In genomic region chr2:191280834-191281756, GRCh38 we compare ENCODE assay signal across 21 cellular contexts. TPM values are rescaled to one million over a fixed set of nuclear protein-coding genes. Genes with fewer than 3 reads are reported as not detected.
DNase-seq lines count a peak whose midpoint lies in the region; ATAC-seq and TF ChIP-seq lines count a peak whose summit lies in the region.
"Had no signal": no experiment of that assay in that cellular context is flagged by ENCODE, and none has a peak within 500 bp of the region (broad histone marks: within the 10 kb centered on the region; RNA-seq: fewer than 3 reads in every experiment).

No MANE protein-coding gene starts in this region.

- H3K4me3 ChIP-seq in SK-N-SH (ENCODE audit: low read depth in 2 of 2, low read length in 1 of 2), result no peak overlapping the region
- H3K4me3 ChIP-seq: GM23248, K562 had no signal

- H3K27ac Mint-ChIP-seq in nephron progenitor cell, result peak overlapping the region; percentile 10

- no peak for TF ChIP-seq EP300 in SK-N-SH (IDR thresholded peaks at IDR 0.05; ENCODE audit: borderline replicate concordance in 1 of 2, low read depth in 1 of 2, low read length in 1 of 2)

- peaks cover 80% of the 10 kb centered on the region for H3K36me3 Mint-ChIP-seq in nephron progenitor cell (ENCODE audit: low read depth)

- H3K27me3 ChIP-seq in SK-N-SH (ENCODE audit: insufficient read depth), result no peaks in the 10 kb centered on the region

- no peaks in the 10 kb centered on the region for H3K9me3 Mint-ChIP-seq in nephron progenitor cell

- POLR2A ChIA-PET in SK-N-SH (lab: Yijun Ruan, JAX), result no interaction called here
- POLR2A ChIA-PET in GM10248 (lab: Yijun Ruan, JAX), result no interaction called here

- H3K27me3 Mint-ChIP-seq in nephron progenitor cell (ENCODE audit: low read depth, poor library complexity), result no peaks in the 10 kb centered on the region

- H3K9me2 ChIP-seq in SK-N-SH, result no peaks in the 10 kb centered on the region

- no peak overlapping the region for H2AFZ ChIP-seq in SK-N-SH (ENCODE audit: low read depth)
- H2AFZ ChIP-seq: GM23248 had no signal

- H3K79me2 ChIP-seq in SK-N-SH (ENCODE audit: insufficient read depth), result peaks cover 52% of the 10 kb centered on the region

- no peak for TF ChIP-seq RAD21 in SK-N-SH (IDR thresholded peaks at IDR 0.05; ENCODE audit: low read length)

- no peaks in the 10 kb centered on the region for H3F3A ChIP-seq in SK-N-SH (replicated peaks; ENCODE audit: insufficient read depth)

- peaks cover 19% of the 10 kb centered on the region for H3K4me1 Mint-ChIP-seq in nephron progenitor cell

- DNase-seq in SK-N-SH (peak; percentile 32), left kidney (ENCODE audit: low read depth, low spot score) (peak; percentile 17), nephron progenitor cell (no peak), G401 (ENCODE audit: low spot score) (no peak), GM10248 (ENCODE audit: extremely low spot score) (no peak)
- DNase-seq: AML-193; DMS79; GM23248; NCI-H1105 treated with DMSO at 0.1 percent for 48 hours; NCI-H1694; NCI-H2081 treated with DMSO at 0.1 percent for 48 hours; NCI-H510A; NCI-H748 treated with DMSO at 0.1 percent for 48 hours; NK-92 treated with Interleukin-12 subunit alpha and Interleukin-12 subunit beta, amount 100 ng/mL, for 24 hours; SHP77 had no signal

- H3K9me3 ChIP-seq in SK-N-SH, result no peaks in the 10 kb centered on the region

- peak overlapping the region in 1 of 2 experiments; percentile 34; a peak in 1 of 4 replicates for H3K27ac ChIP-seq in SK-N-SH (ENCODE audit: low read depth in 2 of 2, low read length in 1 of 2)
- H3K27ac ChIP-seq: 22Rv1, C4-2B, GM23248 had no signal

- TF ChIP-seq CTCF in SK-N-SH (IDR thresholded peaks at IDR 0.05) (no peak), nephron progenitor cell (IDR thresholded peaks at IDR 0.05) (no peak), GM10248 (IDR thresholded peaks at IDR 0.05; ENCODE audit: control extremely low read depth, extremely low read depth, low read depth, missing control alignments) (no peak)

- no peak overlapping the region for H3K4me3 Mint-ChIP-seq in nephron progenitor cell

- no peaks in the 10 kb centered on the region for H4K20me1 ChIP-seq in SK-N-SH (ENCODE audit: insufficient read depth)

- ATAC-seq in SK-N-SH treated with all-trans-retinoic acid at 6 μM for 48 hours (no peak), GM19324 (IDR thresholded peaks at IDR 0.05; ENCODE audit: low FRiP score, unreplicated experiment) (no peak), GM21737 (IDR thresholded peaks at IDR 0.05; ENCODE audit: unreplicated experiment) (no peak)
- ATAC-seq: K562 had no signal

- H3K4me1 ChIP-seq in SK-N-SH (ENCODE audit: control insufficient read depth in 1 of 2, insufficient read depth in 2 of 2, low read depth in 1 of 2, low read length in 1 of 2), result peaks cover 0 to 21% of the 10 kb centered on the region in 2 experiments; a peak in 2 of 4 replicates

- no peak overlapping the region for H3K9ac ChIP-seq in SK-N-SH
- H3K9ac ChIP-seq: GM23248 had no signal

- CTCF ChIA-PET in SK-N-SH (lab: Yijun Ruan, JAX), result interaction anchor here (1.5 kb wide), 1 partner anchor 35 kb away, joined by 3 read pairs; the partner anchor contains the start of gene MYO1B
- CTCF ChIA-PET in GM10248 (lab: Yijun Ruan, JAX), result no interaction called here

- WGBS in SK-N-SH (ENCODE audit: low lambda C conversion rate), result 89% methylated on average over 13 of the region's 13 CpGs

- in situ Hi-C loops in G401 (cut with HindIII; ENCODE audit: low sequenced_read_pairs), result no loop called here

- H3K36me3 ChIP-seq in SK-N-SH (replicated peaks in 1 of 2; ENCODE audit: control insufficient read depth in 1 of 2, insufficient read depth in 2 of 2, low read length in 1 of 2), result peaks cover 18 to 51% of the 10 kb centered on the region in 2 experiments

- H3K4me2 ChIP-seq in SK-N-SH, result no peak overlapping the region

TF ChIP-seq in SK-N-SH, 30 proteins besides CTCF, POLR2A, EP300 and RAD21:
- no peak for TF ChIP-seq USF2 (IDR thresholded peaks at IDR 0.05; ENCODE audit: borderline replicate concordance, low read depth, low read length)
- peak; percentile 35; the same call in 1 of the 2 replicates for TF ChIP-seq MXI1 (IDR thresholded peaks at IDR 0.05; ENCODE audit: low read depth, low read length)
- no peak for TF ChIP-seq ELF1 (IDR thresholded peaks at IDR 0.05)

TF ChIP-seq in SK-N-SH treated with all-trans-retinoic acid at 6 μM for 48 hours, 23 proteins besides CTCF, POLR2A, EP300 and RAD21:
- TF ChIP-seq CSDC2 (CRISPR knock-in tag; IDR thresholded peaks at IDR 0.05) (no peak), POU6F1 (CRISPR knock-in tag; IDR thresholded peaks at IDR 0.05; ENCODE audit: borderline replicate concordance, low read depth) (no peak)

RNA-seq across cellular contexts. Expression of gene MYO1B, which starts 35.9 kb away (rescaled TPM):
- polyA plus RNA-seq in SK-N-SH (2012; rRNA removed), result 20.2 and 26.5 TPM in 2 replicates
- 31.0 and 32.2 TPM in 2 replicates for polyA plus RNA-seq in SK-N-SH (2012; cell fraction: cytosol; rRNA removed)
- polyA plus RNA-seq in SK-N-SH (2012; cell fraction: nucleus; rRNA removed), result 12.7 and 29.2 TPM in 2 replicates
- 32.6 TPM in 1 of 2 replicates, not detected in the other for total RNA-seq in G401 (2014; rRNA removed; shearing (Covaris generic))

Comparison
In these comparisons a context has a peak if more than half of its experiments do, and no peak if none do; other contexts are left out.
1. DNase-seq: peak in SK-N-SH (single experiment) and left kidney (single experiment); none in nephron progenitor cell (single experiment), G401 (single experiment) and GM10248 (single experiment).